Comparison of ENCODE assay signal across 1 cellular context in genomic region chr19:36111200-36111539, GRCh38.
TF ChIP-seq lines count a peak whose summit lies in the region.

No MANE protein-coding gene starts in this region.

TF ChIP-seq in HepG2, 621 proteins besides CTCF, POLR2A, EP300 and RAD21:
- peak; percentile 67 for TF ChIP-seq AGO2 (optimal IDR thresholded peaks at IDR 0.05; ENCODE audit: low read depth, low read length)
- peak; percentile 40; the same call in 1 of the 2 replicates for TF ChIP-seq RBFOX2 (IDR thresholded peaks at IDR 0.05; ENCODE audit: low read depth, low read length)
- no peak for TF ChIP-seq ZNF546 (CRISPR knock-in tag; conservative IDR thresholded peaks at IDR 0.05)
